ENCODE assay signal across 8 cellular contexts in the genomic region with DNA sequence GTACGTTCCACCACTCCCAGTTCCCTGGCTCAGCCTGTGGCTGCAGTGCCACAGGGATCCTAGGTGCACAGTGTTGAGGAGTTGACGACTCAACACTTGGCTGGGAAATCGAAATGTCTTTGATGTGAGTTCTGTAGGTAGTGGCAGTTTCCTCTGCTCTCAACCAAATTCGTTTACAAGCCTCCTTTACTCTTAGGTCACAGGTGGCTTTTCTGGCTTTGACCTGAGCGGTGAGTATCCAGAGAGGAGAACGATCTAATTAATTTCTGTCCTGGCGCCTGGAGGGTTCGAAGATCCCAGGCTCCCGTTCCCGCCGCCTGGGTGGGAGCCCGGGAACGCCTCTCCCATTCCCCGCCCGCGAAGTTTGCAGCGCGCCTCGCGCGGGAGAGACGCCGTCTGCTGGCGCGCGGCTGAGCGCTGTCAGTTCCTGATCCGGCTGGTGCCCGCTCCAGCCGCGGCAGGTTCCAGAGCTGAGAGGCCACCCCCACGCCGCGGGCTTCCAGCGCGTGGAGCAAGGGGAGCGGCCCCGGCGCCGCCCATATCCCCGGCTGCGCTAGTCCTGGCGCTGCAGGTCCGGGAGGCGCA. TPM values are rescaled to one million over a fixed set of nuclear protein-coding genes. Genes with fewer than 3 reads are reported as not detected.
DNase-seq lines count a peak whose midpoint lies in the region; ATAC-seq and TF ChIP-seq lines count a peak whose summit lies in the region.

A gene with protein sequence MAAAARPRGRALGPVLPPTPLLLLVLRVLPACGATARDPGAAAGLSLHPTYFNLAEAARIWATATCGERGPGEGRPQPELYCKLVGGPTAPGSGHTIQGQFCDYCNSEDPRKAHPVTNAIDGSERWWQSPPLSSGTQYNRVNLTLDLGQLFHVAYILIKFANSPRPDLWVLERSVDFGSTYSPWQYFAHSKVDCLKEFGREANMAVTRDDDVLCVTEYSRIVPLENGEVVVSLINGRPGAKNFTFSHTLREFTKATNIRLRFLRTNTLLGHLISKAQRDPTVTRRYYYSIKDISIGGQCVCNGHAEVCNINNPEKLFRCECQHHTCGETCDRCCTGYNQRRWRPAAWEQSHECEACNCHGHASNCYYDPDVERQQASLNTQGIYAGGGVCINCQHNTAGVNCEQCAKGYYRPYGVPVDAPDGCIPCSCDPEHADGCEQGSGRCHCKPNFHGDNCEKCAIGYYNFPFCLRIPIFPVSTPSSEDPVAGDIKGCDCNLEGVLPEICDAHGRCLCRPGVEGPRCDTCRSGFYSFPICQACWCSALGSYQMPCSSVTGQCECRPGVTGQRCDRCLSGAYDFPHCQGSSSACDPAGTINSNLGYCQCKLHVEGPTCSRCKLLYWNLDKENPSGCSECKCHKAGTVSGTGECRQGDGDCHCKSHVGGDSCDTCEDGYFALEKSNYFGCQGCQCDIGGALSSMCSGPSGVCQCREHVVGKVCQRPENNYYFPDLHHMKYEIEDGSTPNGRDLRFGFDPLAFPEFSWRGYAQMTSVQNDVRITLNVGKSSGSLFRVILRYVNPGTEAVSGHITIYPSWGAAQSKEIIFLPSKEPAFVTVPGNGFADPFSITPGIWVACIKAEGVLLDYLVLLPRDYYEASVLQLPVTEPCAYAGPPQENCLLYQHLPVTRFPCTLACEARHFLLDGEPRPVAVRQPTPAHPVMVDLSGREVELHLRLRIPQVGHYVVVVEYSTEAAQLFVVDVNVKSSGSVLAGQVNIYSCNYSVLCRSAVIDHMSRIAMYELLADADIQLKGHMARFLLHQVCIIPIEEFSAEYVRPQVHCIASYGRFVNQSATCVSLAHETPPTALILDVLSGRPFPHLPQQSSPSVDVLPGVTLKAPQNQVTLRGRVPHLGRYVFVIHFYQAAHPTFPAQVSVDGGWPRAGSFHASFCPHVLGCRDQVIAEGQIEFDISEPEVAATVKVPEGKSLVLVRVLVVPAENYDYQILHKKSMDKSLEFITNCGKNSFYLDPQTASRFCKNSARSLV (N-terminal part only) (plus strand): TSS at position 423 of the 585 bp plus-strand sequence. CDS start 231 bp downstream, outside the sequence.

- H3K4me2 ChIP-seq in GM23338: peak within 1 kb of the TSS; percentile 90

- H3K27ac ChIP-seq in GM23338 (ENCODE audit: low read depth) (no peak within 1 kb of the TSS), neutrophil (no peak within 1 kb of the TSS)

- H2AFZ ChIP-seq in GM23338: peak within 1 kb of the TSS; percentile 99

- H3K27me3 Mint-ChIP-seq in GM23338 (ENCODE audit: insufficient read depth, low read depth, poor library complexity) (peaks cover 31% of the 10 kb centered on the region), glutamatergic neuron (ENCODE audit: unreplicated experiment) (peaks cover 13% of the 10 kb centered on the region)

- H3K4me3 ChIP-seq in GM23338 (peak within 1 kb of the TSS; percentile 68), neutrophil (ENCODE audit: low read depth in 1 of 2, low read length in 1 of 2) (peak within 1 kb of the TSS; percentile 15 to 30)

- TF ChIP-seq CTCF in GM23338 (conservative IDR thresholded peaks at IDR 0.05; ENCODE audit: low read depth in 2 of 2) (peak in 1 of 2 experiments; percentile 25; a peak in 2 of 4 replicates), glutamatergic neuron (IDR thresholded peaks at IDR 0.05; ENCODE audit: partially characterized antibody, unreplicated experiment) (no peak), neutrophil (IDR thresholded peaks at IDR 0.05) (no peak)

- H3K27ac Mint-ChIP-seq in GM23338 (no peak within 1 kb of the TSS), glutamatergic neuron (ENCODE audit: unreplicated experiment) (no peak within 1 kb of the TSS)

- H3K9me3 Mint-ChIP-seq in GM23338: no peaks in the 10 kb centered on the region; the same call in 2 of the 3 replicates
- peaks cover 2% of the 10 kb centered on the region for H3K9me3 Mint-ChIP-seq in glutamatergic neuron (ENCODE audit: unreplicated experiment)

- H3K4me3 Mint-ChIP-seq in GM23338 (peak within 1 kb of the TSS; percentile 73), glutamatergic neuron (ENCODE audit: unreplicated experiment) (peak within 1 kb of the TSS; percentile 73)

- H3K36me3 Mint-ChIP-seq in GM23338 (ENCODE audit: low read depth) (no peaks in the 10 kb centered on the region), glutamatergic neuron (ENCODE audit: unreplicated experiment) (no peaks in the 10 kb centered on the region)

- H3K4me1 Mint-ChIP-seq in GM23338: peaks cover 5% of the 10 kb centered on the region; the same call in 2 of the 3 replicates
- no peaks in the 10 kb centered on the region for H3K4me1 Mint-ChIP-seq in glutamatergic neuron (ENCODE audit: low read depth, unreplicated experiment)

- peaks cover 5% of the 10 kb centered on the region; the same call in 1 of the 2 replicates for H3K4me1 ChIP-seq in GM23338 (ENCODE audit: insufficient read depth)
- peaks cover 6 to 14% of the 10 kb centered on the region in 2 experiments for H3K4me1 ChIP-seq in neutrophil (ENCODE audit: control insufficient read depth in 1 of 2, insufficient read depth in 1 of 2, low read depth in 1 of 2, low read length in 1 of 2)

- DNase-seq in AG08396 (ENCODE audit: low spot score) (peak; percentile 67), GM23338 (ENCODE audit: low spot score) (peak; percentile 59), NCI-H69 (lab: John Stamatoyannopoulos, UW) (peak; percentile 94), glutamatergic neuron (no peak), cortex of kidney (lab: John Stamatoyannopoulos, UW) (no peak), epidermal melanocyte (ENCODE audit: insufficient read length, low spot score) (no peak)
- DNase-seq in activated effector memory CD4-positive, alpha-beta T cell treated with anti-CD3 and anti-CD28 coated beads, Interleukin-2, amount 50 U/mL, for 16 hours: peak; percentile 72

- no peaks in the 10 kb centered on the region for H3K79me2 ChIP-seq in GM23338 (replicated peaks; ENCODE audit: insufficient read depth)

- peaks cover 48% of the 10 kb centered on the region for H3K27me3 ChIP-seq in GM23338 (ENCODE audit: insufficient read depth)
- peaks cover 98% of the 10 kb centered on the region for H3K27me3 ChIP-seq in neutrophil

- no peaks in the 10 kb centered on the region for H3K9me3 ChIP-seq in neutrophil

- no peaks in the 10 kb centered on the region for H3K36me3 ChIP-seq in GM23338 (ENCODE audit: insufficient read depth)
- H3K36me3 ChIP-seq in neutrophil: no peaks in the 10 kb centered on the region

- peak; percentile 70 for ATAC-seq in GM23338

- H4K20me1 ChIP-seq in GM23338 (replicated peaks; ENCODE audit: insufficient read depth): no peaks in the 10 kb centered on the region

- 0 out of 2 replicates have a peak, but pooled peaks cover 7% of the 10 kb centered on the region for H3F3A ChIP-seq in GM23338 (replicated peaks; ENCODE audit: low read depth)

- H3K9me2 ChIP-seq in GM23338 (ENCODE audit: insufficient read depth): no peaks in the 10 kb centered on the region

TF ChIP-seq in GM23338, 12 proteins besides CTCF, POLR2A, EP300 and RAD21 (continues in another document):
- TF ChIP-seq, protein P1, sequence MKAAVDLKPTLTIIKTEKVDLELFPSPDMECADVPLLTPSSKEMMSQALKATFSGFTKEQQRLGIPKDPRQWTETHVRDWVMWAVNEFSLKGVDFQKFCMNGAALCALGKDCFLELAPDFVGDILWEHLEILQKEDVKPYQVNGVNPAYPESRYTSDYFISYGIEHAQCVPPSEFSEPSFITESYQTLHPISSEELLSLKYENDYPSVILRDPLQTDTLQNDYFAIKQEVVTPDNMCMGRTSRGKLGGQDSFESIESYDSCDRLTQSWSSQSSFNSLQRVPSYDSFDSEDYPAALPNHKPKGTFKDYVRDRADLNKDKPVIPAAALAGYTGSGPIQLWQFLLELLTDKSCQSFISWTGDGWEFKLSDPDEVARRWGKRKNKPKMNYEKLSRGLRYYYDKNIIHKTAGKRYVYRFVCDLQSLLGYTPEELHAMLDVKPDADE (IDR thresholded peaks at IDR 0.05): no peak
- TF ChIP-seq EZH2phosphoT487 (IDR thresholded peaks at IDR 0.05; ENCODE audit: unreplicated experiment) (no peak), NANOG (IDR thresholded peaks at IDR 0.05; ENCODE audit: borderline replicate concordance) (no peak), EZH2 (IDR thresholded peaks at IDR 0.05; ENCODE audit: low read depth, unreplicated experiment) (no peak), STAT1 (IDR thresholded peaks at IDR 0.05; ENCODE audit: unreplicated experiment) (no peak), ZNF114 (CRISPR knock-in tag; IDR thresholded peaks at IDR 0.05) (no peak), JUNB (IDR thresholded peaks at IDR 0.05; ENCODE audit: unreplicated experiment) (no peak), ZNF331 (CRISPR knock-in tag; IDR thresholded peaks at IDR 0.05; ENCODE audit: low read depth) (no peak), CREB1 (CRISPR knock-in tag; IDR thresholded peaks at IDR 0.05; ENCODE audit: low read depth) (no peak), POLR2AphosphoS5 (IDR thresholded peaks at IDR 0.05; ENCODE audit: low read depth) (no peak)
- TF ChIP-seq, protein P2, sequence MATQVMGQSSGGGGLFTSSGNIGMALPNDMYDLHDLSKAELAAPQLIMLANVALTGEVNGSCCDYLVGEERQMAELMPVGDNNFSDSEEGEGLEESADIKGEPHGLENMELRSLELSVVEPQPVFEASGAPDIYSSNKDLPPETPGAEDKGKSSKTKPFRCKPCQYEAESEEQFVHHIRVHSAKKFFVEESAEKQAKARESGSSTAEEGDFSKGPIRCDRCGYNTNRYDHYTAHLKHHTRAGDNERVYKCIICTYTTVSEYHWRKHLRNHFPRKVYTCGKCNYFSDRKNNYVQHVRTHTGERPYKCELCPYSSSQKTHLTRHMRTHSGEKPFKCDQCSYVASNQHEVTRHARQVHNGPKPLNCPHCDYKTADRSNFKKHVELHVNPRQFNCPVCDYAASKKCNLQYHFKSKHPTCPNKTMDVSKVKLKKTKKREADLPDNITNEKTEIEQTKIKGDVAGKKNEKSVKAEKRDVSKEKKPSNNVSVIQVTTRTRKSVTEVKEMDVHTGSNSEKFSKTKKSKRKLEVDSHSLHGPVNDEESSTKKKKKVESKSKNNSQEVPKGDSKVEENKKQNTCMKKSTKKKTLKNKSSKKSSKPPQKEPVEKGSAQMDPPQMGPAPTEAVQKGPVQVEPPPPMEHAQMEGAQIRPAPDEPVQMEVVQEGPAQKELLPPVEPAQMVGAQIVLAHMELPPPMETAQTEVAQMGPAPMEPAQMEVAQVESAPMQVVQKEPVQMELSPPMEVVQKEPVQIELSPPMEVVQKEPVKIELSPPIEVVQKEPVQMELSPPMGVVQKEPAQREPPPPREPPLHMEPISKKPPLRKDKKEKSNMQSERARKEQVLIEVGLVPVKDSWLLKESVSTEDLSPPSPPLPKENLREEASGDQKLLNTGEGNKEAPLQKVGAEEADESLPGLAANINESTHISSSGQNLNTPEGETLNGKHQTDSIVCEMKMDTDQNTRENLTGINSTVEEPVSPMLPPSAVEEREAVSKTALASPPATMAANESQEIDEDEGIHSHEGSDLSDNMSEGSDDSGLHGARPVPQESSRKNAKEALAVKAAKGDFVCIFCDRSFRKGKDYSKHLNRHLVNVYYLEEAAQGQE (IDR thresholded peaks at IDR 0.05; ENCODE audit: unreplicated experiment): no peak

RNA-seq across cellular contexts. Expression of the gene that starts here (rescaled TPM):
- total RNA-seq in GM23338 (2014; rRNA removed; shearing (Covaris generic)): 2.6 and 4.9 TPM in 2 replicates
- 3.3 and 3.9 TPM in 2 replicates for polyA plus RNA-seq in GM23338 (2016; fragmentation: Nextera tagmentation; extraction: Ambion mirVana)
- 2.1 TPM for total RNA-seq in glutamatergic neuron (ENCODE audit: unreplicated experiment)

Comparison
In these comparisons a context has a peak if more than half of its experiments do, and no peak if none do; other contexts are left out.
1. DNase-seq: peak in AG08396 (single experiment), GM23338 (single experiment), NCI-H69 (single experiment) and activated effector memory CD4-positive, alpha-beta T cell treated with anti-CD3 and anti-CD28 coated beads, Interleukin-2, amount 50 U/mL, for 16 hours (single experiment); none in glutamatergic neuron (single experiment), cortex of kidney (single experiment) and epidermal melanocyte (single experiment).